2 cellular contexts compared by ENCODE assay signal in the genomic region with DNA sequence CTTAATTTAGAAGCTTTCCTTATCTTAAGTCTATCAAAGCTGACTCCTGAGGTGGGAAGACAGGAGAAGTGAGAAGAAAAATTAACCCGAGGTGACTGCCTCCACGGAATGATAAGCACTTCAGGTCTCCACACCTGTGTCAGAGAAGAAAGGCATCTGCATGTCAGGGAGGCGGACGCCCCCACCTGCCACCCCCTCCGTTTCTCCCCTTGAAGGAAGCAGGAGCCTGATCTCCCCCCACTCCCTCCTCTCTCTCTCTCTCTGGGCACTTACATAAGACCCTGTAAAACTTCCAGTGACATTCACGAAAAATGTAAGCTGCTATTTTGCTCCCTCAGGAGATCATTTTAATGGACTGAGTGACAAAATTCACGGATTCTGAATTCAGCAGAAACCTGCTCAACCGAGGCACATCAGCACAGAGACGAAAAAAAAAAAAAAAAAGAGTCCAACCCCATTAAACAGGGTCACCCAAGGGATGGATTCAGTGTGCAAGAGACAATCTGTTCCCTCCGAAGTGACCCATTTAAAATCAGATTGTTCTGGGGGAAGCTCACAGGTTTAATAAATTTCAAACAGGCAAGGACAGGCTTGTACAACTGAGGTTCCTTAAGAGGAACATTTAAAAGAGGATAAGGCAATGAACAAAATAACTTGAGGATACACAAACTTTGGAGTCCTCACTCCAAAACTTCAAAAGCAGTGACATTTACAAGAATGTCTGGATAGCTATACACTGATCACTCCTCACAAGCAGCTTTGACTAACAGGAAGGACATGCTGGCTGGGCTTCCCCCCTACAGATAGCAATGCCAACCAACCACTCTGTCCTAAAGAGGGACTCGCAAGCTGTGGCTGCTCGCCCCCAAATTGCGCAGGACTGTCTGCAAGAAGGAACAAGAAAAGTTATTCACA.
TF ChIP-seq lines count a peak whose summit lies in the region.

No MANE protein-coding gene starts in this region.

TF ChIP-seq in GM12878, 131 proteins besides CTCF, POLR2A, EP300 and RAD21:
- TF ChIP-seq MTA2 (IDR thresholded peaks at IDR 0.05; ENCODE audit: low read depth) = no peak
- TF ChIP-seq ZNF622 (IDR thresholded peaks at IDR 0.05) = no peak
- no peak for TF ChIP-seq IKZF2 (IDR thresholded peaks at IDR 0.05)
- TF ChIP-seq, protein P1, sequence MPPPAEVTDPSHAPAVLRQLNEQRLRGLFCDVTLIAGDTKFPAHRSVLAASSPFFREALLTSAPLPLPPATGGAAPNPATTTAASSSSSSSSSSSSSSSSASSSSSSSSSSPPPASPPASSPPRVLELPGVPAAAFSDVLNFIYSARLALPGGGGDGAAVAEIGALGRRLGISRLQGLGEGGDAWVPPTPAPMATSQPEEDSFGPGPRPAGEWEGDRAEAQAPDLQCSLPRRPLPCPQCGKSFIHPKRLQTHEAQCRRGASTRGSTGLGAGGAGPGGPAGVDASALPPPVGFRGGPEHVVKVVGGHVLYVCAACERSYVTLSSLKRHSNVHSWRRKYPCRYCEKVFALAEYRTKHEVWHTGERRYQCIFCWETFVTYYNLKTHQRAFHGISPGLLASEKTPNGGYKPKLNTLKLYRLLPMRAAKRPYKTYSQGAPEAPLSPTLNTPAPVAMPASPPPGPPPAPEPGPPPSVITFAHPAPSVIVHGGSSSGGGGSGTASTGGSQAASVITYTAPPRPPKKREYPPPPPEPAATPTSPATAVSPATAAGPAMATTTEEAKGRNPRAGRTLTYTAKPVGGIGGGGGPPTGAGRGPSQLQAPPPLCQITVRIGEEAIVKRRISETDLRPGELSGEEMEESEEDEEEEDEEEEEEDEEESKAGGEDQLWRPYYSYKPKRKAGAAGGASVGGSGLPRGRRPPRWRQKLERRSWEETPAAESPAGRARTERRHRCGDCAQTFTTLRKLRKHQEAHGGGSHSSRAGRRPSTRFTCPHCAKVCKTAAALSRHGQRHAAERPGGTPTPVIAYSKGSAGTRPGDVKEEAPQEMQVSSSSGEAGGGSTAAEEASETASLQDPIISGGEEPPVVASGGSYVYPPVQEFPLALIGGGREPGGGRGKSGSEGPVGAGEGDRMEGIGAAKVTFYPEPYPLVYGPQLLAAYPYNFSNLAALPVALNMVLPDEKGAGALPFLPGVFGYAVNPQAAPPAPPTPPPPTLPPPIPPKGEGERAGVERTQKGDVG (CRISPR knock-in tag; IDR thresholded peaks at IDR 0.05) = no peak
TF ChIP-seq in GM12878: peak in this region for 0.

TF ChIP-seq in HepG2, 621 proteins besides CTCF, POLR2A, EP300 and RAD21:
- no peak for TF ChIP-seq CHCHD3 (CRISPR knock-in tag; IDR thresholded peaks at IDR 0.05)
- TF ChIP-seq SAP130 (CRISPR knock-in tag; IDR thresholded peaks at IDR 0.05; ENCODE audit: low read depth) = peak; percentile 25; the same call in 1 of the 2 replicates
- peak; percentile 27; the same call in 1 of the 2 replicates for TF ChIP-seq SIN3A (IDR thresholded peaks at IDR 0.05; ENCODE audit: borderline replicate concordance, low read depth, low read length)
- no peak for TF ChIP-seq TGIF2 (CRISPR knock-in tag; IDR thresholded peaks at IDR 0.05)
